ENCODE assay signal across 8 cellular contexts in genomic region chr15:72319985-72320671, GRCh38. TPM values are rescaled to one million over a fixed set of nuclear protein-coding genes. Genes with fewer than 3 reads are reported as not detected.
DNase-seq lines count a peak whose midpoint lies in the region; ATAC-seq and TF ChIP-seq lines count a peak whose summit lies in the region.

TSS of gene CELF6 (minus strand) at chr15:72320157. CDS start at chr15:72319874, 283 bp downstream.

- peak; percentile 85 for DNase-seq in GM06990 (ENCODE audit: extremely low read depth, insufficient read length)
- peak; percentile 76 to 90 for DNase-seq in NCI-H446 (lab: John Stamatoyannopoulos, UW)
- DNase-seq in activated CD4-positive, alpha-beta T cell treated with anti-CD3 and anti-CD28 coated beads for 4 hours: peak; percentile 74 to 76
- peak; percentile 94 for DNase-seq in cerebellum (ENCODE audit: low spot score)
- peak; percentile 62 for DNase-seq in kidney glomerular epithelial cell (lab: John Stamatoyannopoulos, UW)
- DNase-seq in stimulated activated CD4-positive, alpha-beta T cell treated with anti-CD3 and anti-CD28 coated beads, Interleukin-15, amount 100 ng/mL, for 48 hours (ENCODE audit: low read depth in 2 of 2): peak; percentile 40 to 54

- H3K27me3 ChIP-seq in GM06990 (replicated peaks; ENCODE audit: control insufficient read depth, insufficient read depth, low read length): no peaks in the 10 kb centered on the region

- no peaks in the 10 kb centered on the region for H3K36me3 ChIP-seq in GM06990 (ENCODE audit: control insufficient read depth, insufficient read depth, low read length)

- TF ChIP-seq CTCF in GM06990 (IDR thresholded peaks at IDR 0.05; ENCODE audit: insufficient read depth, low read length, poor library complexity, severe bottlenecking): no peak

- H3K4me3 ChIP-seq in GM06990 (replicated peaks; ENCODE audit: low read depth, low read length): peak within 1 kb of the TSS; percentile 77

- ATAC-seq in HG02970 (IDR thresholded peaks at IDR 0.05; ENCODE audit: low FRiP score, unreplicated experiment) (peak; percentile 50), GM18520 (IDR thresholded peaks at IDR 0.05; ENCODE audit: unreplicated experiment) (no peak)

RNA-seq across cellular contexts. Expression of gene CELF6, which starts in this region (rescaled TPM):
- 7.3 TPM for total RNA-seq in cerebellum
